8 cellular contexts compared by ENCODE assay signal in the genomic region with DNA sequence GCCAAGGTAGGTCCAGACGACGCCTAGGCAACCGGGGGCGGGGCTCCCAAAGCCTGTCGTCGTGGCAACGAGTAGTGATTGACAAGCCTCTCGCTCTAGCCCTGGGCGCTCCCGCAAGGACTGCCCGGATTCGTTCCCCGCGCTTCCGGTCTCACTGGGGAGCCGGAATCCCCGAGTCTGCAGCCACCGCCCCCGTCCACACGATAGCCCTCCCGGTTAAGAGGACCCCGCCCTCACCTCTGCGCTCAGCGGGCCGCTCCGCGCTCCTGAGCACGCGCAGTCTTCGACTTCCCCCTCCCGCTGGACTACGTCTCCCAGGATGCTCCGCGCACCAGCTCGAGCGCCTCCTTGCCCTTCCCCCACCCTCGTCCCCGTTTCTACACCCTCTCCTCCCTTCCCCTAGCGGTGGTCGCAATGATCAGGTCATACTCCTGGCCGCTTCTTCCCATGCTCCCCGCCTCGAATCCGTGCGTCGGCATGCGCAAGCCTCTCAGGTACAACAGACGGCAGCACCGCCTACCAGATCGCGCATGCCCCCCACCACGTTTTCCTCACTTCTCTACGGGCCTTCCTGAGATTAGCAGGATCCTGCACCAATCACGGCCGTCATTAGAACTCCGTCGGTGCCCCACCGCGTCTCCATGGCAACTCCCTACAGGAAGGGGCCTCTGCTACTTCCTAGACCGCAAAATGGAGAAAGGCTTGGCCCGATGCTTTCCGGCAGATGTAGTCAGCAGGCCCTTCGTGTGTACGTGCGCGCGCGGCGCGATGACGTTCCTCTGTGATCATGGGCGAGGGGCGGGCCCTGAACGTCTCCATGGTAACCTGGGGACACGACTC. TPM values are rescaled to one million over a fixed set of nuclear protein-coding genes. Genes with fewer than 3 reads are reported as not detected.
A peak's percentile ranks its signal among the peaks of the same experiment; 100 is the strongest.
DNase-seq lines count a peak whose midpoint lies in the region; ATAC-seq, FAIRE-seq and TF ChIP-seq lines count a peak whose summit lies in the region.

A gene (minus strand): TSS at position 518 of the 840 bp plus-strand sequence. CDS start 1,946 bp downstream, outside the sequence.

- H3K4me3 ChIP-seq in kidney (ENCODE audit: low read length in 2 of 2): peak within 1 kb of the TSS; percentile 81 to 98

- H3K27ac ChIP-seq in caudate nucleus (ENCODE audit: low read depth, low read length) (peak within 1 kb of the TSS; percentile 99), kidney (ENCODE audit: low read depth in 2 of 2, low read length in 2 of 2) (peak within 1 kb of the TSS; percentile 99 to 100)

- peak; percentile 55 for ATAC-seq in GM18868 (IDR thresholded peaks at IDR 0.05; ENCODE audit: unreplicated experiment)
- ATAC-seq in HG03097 (IDR thresholded peaks at IDR 0.05; ENCODE audit: low FRiP score, unreplicated experiment): peak; percentile 58

- H3K4me1 ChIP-seq in kidney (ENCODE audit: control insufficient read depth in 1 of 2, insufficient read depth in 1 of 2, low read depth in 1 of 2, low read length in 2 of 2): peaks cover 11 to 13% of the 10 kb centered on the region in 2 donors

- peak; percentile 97 for FAIRE-seq in kidney (lab: Jason Lieb, UNC)

- DNase-seq in caudate nucleus (lab: John Stamatoyannopoulos, UW) (no peak), kidney (peak; percentile 100), NCI-H187 treated with DMSO at 0.1 percent for 48 hours (lab: John Stamatoyannopoulos, UW) (no peak), NCI-H345 treated with DMSO at 0.1 percent for 48 hours (lab: John Stamatoyannopoulos, UW; ENCODE audit: unreplicated experiment) (no peak)
- peak; percentile 97 to 99 (median 98) for DNase-seq in stimulated activated CD4-positive, alpha-beta T cell treated with anti-CD3 and anti-CD28 coated beads, Interleukin-1b, Interleukin-23, amount 100 ng/mL, for 24 hours (ENCODE audit: low read depth in 4 of 4, low spot score in 1 of 4)

- peaks cover 3 to 4% of the 10 kb centered on the region in 2 donors for H3K36me3 ChIP-seq in kidney (ENCODE audit: control insufficient read depth in 1 of 2, insufficient read depth in 2 of 2, low read length in 2 of 2)

- no peaks in the 10 kb centered on the region for H3K9me3 ChIP-seq in kidney (ENCODE audit: control insufficient read depth in 1 of 2, low read length in 2 of 2)

- peak within 1 kb of the TSS; percentile 64 to 91 for H3K9ac ChIP-seq in kidney (ENCODE audit: low read length in 2 of 2)

- intact Hi-C loops in T-helper 2 cell treated with Interferon-gamma antibody and Interleukin-4, amounts not matched to agents 100 ng/mL and 5 ng/mL, for 36 hours (cut with micrococcal nuclease): loop anchor here (1.0 kb wide), 6 partner anchors 14 to 192 kb away; a partner anchor contains a TSS
- intact Hi-C loops in kidney (cut with DNase I): no loop called here

- no peak for TF ChIP-seq CTCF in kidney (IDR thresholded peaks at IDR 0.05; ENCODE audit: borderline replicate concordance, extremely low read depth, insufficient read depth)

RNA-seq across cellular contexts. Expression of the gene that starts here (rescaled TPM):
- 26.5 and 26.7 TPM in 2 replicates for total RNA-seq in T-helper 2 cell treated with Interferon-gamma antibody and Interleukin-4, amounts not matched to agents 100 ng/mL and 5 ng/mL, for 36 hours
- total RNA-seq in kidney: 38.6 TPM
- 12.9 TPM for polyA plus RNA-seq in kidney (ENCODE audit: insufficient read depth, low read depth, low replicate concordance)

Comparison
In these comparisons a context has a peak if more than half of its experiments do, and no peak if none do; other contexts are left out.
1. DNase-seq: peak in kidney (single experiment) and stimulated activated CD4-positive, alpha-beta T cell treated with anti-CD3 and anti-CD28 coated beads, Interleukin-1b, Interleukin-23, amount 100 ng/mL, for 24 hours (4 of 4); none in caudate nucleus (0 of 61), NCI-H187 treated with DMSO at 0.1 percent for 48 hours (single experiment) and NCI-H345 treated with DMSO at 0.1 percent for 48 hours (single experiment).